Comparison of ENCODE assay signal across 15 cellular contexts in genomic region chr16:28186752-28187151, GRCh38. TPM values are rescaled to one million over a fixed set of nuclear protein-coding genes. Genes with fewer than 3 reads are reported as not detected.
A peak's percentile ranks its signal among the peaks of the same experiment; 100 is the strongest.
DNase-seq lines count a peak whose midpoint lies in the region; ATAC-seq, FAIRE-seq and TF ChIP-seq lines count a peak whose summit lies in the region.
"Had no signal": no experiment of that assay in that cellular context is flagged by ENCODE, and none has a peak within 500 bp of the region (broad histone marks: within the 10 kb centered on the region; RNA-seq: fewer than 3 reads in every experiment).

No MANE protein-coding gene starts in this region.

- peak overlapping the region; percentile 100 for H3K4me2 ChIP-seq in OCI-LY3 (ENCODE audit: low read length)
- H3K4me2 ChIP-seq: A549 had no signal

- H3K79me2 ChIP-seq in OCI-LY3 (ENCODE audit: low read length), result peaks cover 91% of the 10 kb centered on the region

- H3K27ac ChIP-seq in OCI-LY3 (ENCODE audit: low read length) (peak overlapping the region; percentile 98), skin epidermis (peak overlapping the region in 14 of 21 experiments; percentile 3 to 81 (median 42)), thyroid gland (no peak overlapping the region), left lung (no peak overlapping the region)
- H3K27ac ChIP-seq: epithelial cell of prostate had no signal

- CTCF ChIA-PET in activated CD4-positive, alpha-beta T cell treated with anti-CD3 and anti-CD28 coated beads, Interleukin-2, amount 10 ng/mL, durations not matched to agents 7 days and 5 days (lab: Charles Lee), result interaction anchor here (0.6 to 2.6 kb wide), 4 partner anchors 8 to 31 kb away, joined by 3 to 7 read pairs (median 4); no protein-coding TSS in a partner anchor

- H3K36me3 Mint-ChIP-seq in activated CD4-positive, alpha-beta T cell treated with anti-CD3 and anti-CD28 coated beads, Interleukin-2, amount 10 ng/mL, durations not matched to agents 7 days and 5 days (ENCODE audit: low read depth), result peaks cover 68% of the 10 kb centered on the region
- peaks cover 15% of the 10 kb centered on the region for H3K36me3 Mint-ChIP-seq in central memory CD8-positive, alpha-beta T cell (ENCODE audit: insufficient read depth)

- TF ChIP-seq POLR2A in thyroid gland (IDR thresholded peaks at IDR 0.05), result no peak

- H3K27me3 ChIP-seq in OCI-LY3 (ENCODE audit: low read depth, low read length) (no peaks in the 10 kb centered on the region), thyroid gland (no peaks in the 10 kb centered on the region), left lung (no peaks in the 10 kb centered on the region)

- H3K27ac Mint-ChIP-seq in activated CD4-positive, alpha-beta T cell treated with anti-CD3 and anti-CD28 coated beads, Interleukin-2, amount 10 ng/mL, durations not matched to agents 7 days and 5 days, result peak overlapping the region; percentile 93
- H3K27ac Mint-ChIP-seq in central memory CD8-positive, alpha-beta T cell (ENCODE audit: low read depth), result peak overlapping the region; percentile 88
- H3K27ac Mint-ChIP-seq: nephron, WTC11 had no signal

- no peak overlapping the region for H2AFZ ChIP-seq in OCI-LY3 (ENCODE audit: low read depth, low read length)

- intact Hi-C loops in thyroid gland (cut with DNase I), result no loop called here
- intact Hi-C loops in left lung (cut with DNase I), result no loop called here

- no peaks in the 10 kb centered on the region for H4K20me1 ChIP-seq in OCI-LY3 (ENCODE audit: insufficient read depth, low read length)

- H3K4me1 ChIP-seq in OCI-LY3 (ENCODE audit: low read length) (peaks cover 93% of the 10 kb centered on the region), thyroid gland (peaks cover 20 to 23% of the 10 kb centered on the region in 2 donors), left lung (peaks cover 3 to 61% of the 10 kb centered on the region in 2 donors)

- POLR2A ChIA-PET in activated CD4-positive, alpha-beta T cell treated with anti-CD3 and anti-CD28 coated beads, Interleukin-2, amount 10 ng/mL, durations not matched to agents 7 days and 5 days (lab: Charles Lee), result interaction anchor here (0.6 kb wide), 1 partner anchor 16 kb away, joined by 3 read pairs; no protein-coding TSS in a partner anchor

- no peaks in the 10 kb centered on the region for H3K27me3 Mint-ChIP-seq in activated CD4-positive, alpha-beta T cell treated with anti-CD3 and anti-CD28 coated beads, Interleukin-2, amount 10 ng/mL, durations not matched to agents 7 days and 5 days
- H3K27me3 Mint-ChIP-seq in central memory CD8-positive, alpha-beta T cell, result no peaks in the 10 kb centered on the region

- H3K9me3 Mint-ChIP-seq in activated CD4-positive, alpha-beta T cell treated with anti-CD3 and anti-CD28 coated beads, Interleukin-2, amount 10 ng/mL, durations not matched to agents 7 days and 5 days, result peaks cover 7% of the 10 kb centered on the region
- no peaks in the 10 kb centered on the region for H3K9me3 Mint-ChIP-seq in central memory CD8-positive, alpha-beta T cell

- peak; percentile 69 for ATAC-seq in central memory CD8-positive, alpha-beta T cell (replicated peaks; ENCODE audit: extremely low read depth, poor library complexity, severe bottlenecking)
- ATAC-seq in left lung, result no peak
- ATAC-seq: A549, WTC11 had no signal

- peaks cover 96% of the 10 kb centered on the region for H3K4me1 Mint-ChIP-seq in activated CD4-positive, alpha-beta T cell treated with anti-CD3 and anti-CD28 coated beads, Interleukin-2, amount 10 ng/mL, durations not matched to agents 7 days and 5 days
- H3K4me1 Mint-ChIP-seq in central memory CD8-positive, alpha-beta T cell, result peaks cover 90% of the 10 kb centered on the region

- peak; percentile 36 for DNase-seq in activated CD4-positive, alpha-beta T cell treated with anti-CD3 and anti-CD28 coated beads, Interleukin-2, amount 10 ng/mL, durations not matched to agents 7 days and 5 days
- no peak for DNase-seq in activated CD4-positive, alpha-beta T cell treated with anti-CD3 and anti-CD28 coated beads, Interleukin-2, amount 50 U/mL, for 48 hours
- DNase-seq in central memory CD8-positive, alpha-beta T cell (ENCODE audit: low spot score in 2 of 2), result no peak
- DNase-seq in thyroid gland, result no peak
- DNase-seq in urothelium cell line (ENCODE audit: low spot score), result no peak
- DNase-seq in left lung, result no peak
- DNase-seq: anterior cingulate cortex, SHP77 had no signal

- peak overlapping the region; percentile 83 for H3K9ac ChIP-seq in OCI-LY3 (ENCODE audit: low read length)

- no peak for FAIRE-seq in urothelium cell line (lab: Jason Lieb, UNC)
- FAIRE-seq: A549, G401.6 had no signal

- H3K4me3 ChIP-seq in OCI-LY3 (ENCODE audit: low read length), result peak overlapping the region; percentile 52
- H3K4me3 ChIP-seq in skin epidermis, result no peak overlapping the region
- no peak overlapping the region for H3K4me3 ChIP-seq in thyroid gland (replicated peaks in 1 of 3)
- H3K4me3 ChIP-seq in left lung, result no peak overlapping the region
- H3K4me3 ChIP-seq: A549 had no signal

- peaks cover 43% of the 10 kb centered on the region for H3K36me3 ChIP-seq in OCI-LY3 (replicated peaks; ENCODE audit: low read depth, low read length)
- H3K36me3 ChIP-seq in thyroid gland, result no peaks in the 10 kb centered on the region
- peaks cover 0 to 5% of the 10 kb centered on the region in 2 donors for H3K36me3 ChIP-seq in left lung

- whole genome bisulfite sequencing in thyroid gland, 2 donors, result 96 to 98% methylated on average over 4 of the region's 4 CpGs

- H3K9me3 ChIP-seq in OCI-LY3 (ENCODE audit: insufficient read depth, low read length) (0 out of 2 replicates have a peak, but pooled peaks cover 3% of the 10 kb centered on the region), thyroid gland (no peaks in the 10 kb centered on the region), left lung (no peaks in the 10 kb centered on the region)
- H3K9me3 ChIP-seq: A549 had no signal

- TF ChIP-seq CTCF in OCI-LY3 (IDR thresholded peaks at IDR 0.05; ENCODE audit: low read depth, low read length) (no peak), thyroid gland (IDR thresholded peaks at IDR 0.05) (no peak), left lung (IDR thresholded peaks at IDR 0.05) (no peak)

- H3K4me3 Mint-ChIP-seq in activated CD4-positive, alpha-beta T cell treated with anti-CD3 and anti-CD28 coated beads, Interleukin-2, amount 10 ng/mL, durations not matched to agents 7 days and 5 days, result peak overlapping the region; percentile 48
- H3K4me3 Mint-ChIP-seq in central memory CD8-positive, alpha-beta T cell, result peak overlapping the region; percentile 69
- H3K4me3 Mint-ChIP-seq: nephron, WTC11 had no signal

RNA-seq across cellular contexts. Expression of gene XPO6, which starts 25.0 kb away (rescaled TPM):
- 100 to 1,000 TPM; 237 to 304 TPM for total RNA-seq in activated CD4-positive, alpha-beta T cell treated with anti-CD3 and anti-CD28 coated beads, Interleukin-2, amount 10 ng/mL, durations not matched to agents 7 days and 5 days
- 100 to 1,000 TPM in 3 of 4 donors, 10 to 100 TPM in 1; 88.2 to 160 (median 118) TPM for total RNA-seq in thyroid gland
- 100 to 1,000 TPM in 1 of 2 donors, 10 to 100 TPM in 1; 87.3 to 155 TPM for total RNA-seq in left lung

Comparison
In these comparisons a context has a peak if more than half of its experiments do, and no peak if none do; other contexts are left out.
1. H3K27ac ChIP-seq: peak in OCI-LY3 (single experiment) and skin epidermis (14 of 21); none in thyroid gland (0 of 3) and left lung (0 of 2).